ENCODE assay signal across 8 cellular contexts in the genomic region with DNA sequence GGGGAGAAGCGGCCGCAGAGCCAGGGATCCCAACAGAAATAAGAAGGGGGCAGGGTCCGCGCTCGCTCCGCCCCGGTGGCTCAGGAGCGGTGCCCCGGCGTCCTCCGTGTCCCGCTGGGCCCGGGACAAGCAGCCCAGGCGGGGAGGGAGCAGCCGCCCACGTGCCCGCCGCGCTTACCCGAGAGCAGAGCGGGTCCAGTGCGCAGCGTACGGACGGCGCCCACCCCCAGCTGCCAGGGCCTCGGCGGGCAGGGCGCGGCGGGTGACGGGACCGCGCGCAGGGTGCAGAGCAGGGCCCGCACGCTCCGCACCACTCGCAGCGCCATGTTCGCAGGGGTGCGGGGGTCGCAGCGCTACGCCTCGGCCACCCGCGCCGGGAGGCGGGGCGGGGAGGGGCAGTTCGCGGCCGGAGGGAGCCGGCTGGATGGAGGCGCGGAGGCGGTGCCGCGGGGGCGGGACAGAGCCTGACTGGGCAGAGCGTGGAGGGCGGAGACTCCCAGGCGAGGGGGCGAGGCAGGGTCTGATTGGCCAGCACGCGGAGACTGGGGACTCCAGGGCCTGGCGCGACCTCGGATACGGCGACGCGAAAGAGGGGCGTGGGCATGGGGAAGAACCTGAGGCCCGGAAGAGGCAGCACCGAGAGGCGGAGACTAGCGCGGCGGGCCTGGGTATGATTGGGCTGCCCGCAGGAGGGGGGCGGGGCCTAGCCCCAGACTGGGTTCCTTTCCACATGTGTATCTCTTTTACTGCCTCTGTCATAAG. TPM values are rescaled to one million over a fixed set of nuclear protein-coding genes. Genes with fewer than 3 reads are reported as not detected.
DNase-seq lines count a peak whose midpoint lies in the region; ATAC-seq and TF ChIP-seq lines count a peak whose summit lies in the region.

A gene (minus strand): TSS at position 443 of the 762 bp plus-strand sequence. CDS start 117 bp downstream, at position 326.

- H3K27me3 ChIP-seq in SK-N-SH (ENCODE audit: insufficient read depth) = no peaks in the 10 kb centered on the region

- peaks cover 0 to 14% of the 10 kb centered on the region in 2 experiments for H3K36me3 ChIP-seq in SK-N-SH (replicated peaks in 1 of 2; ENCODE audit: control insufficient read depth in 1 of 2, insufficient read depth in 2 of 2, low read length in 1 of 2)

- peak within 1 kb of the TSS; percentile 97 for H2AFZ ChIP-seq in SK-N-SH (ENCODE audit: low read depth)

- peak within 1 kb of the TSS; percentile 83 to 93 for H3K4me3 ChIP-seq in SK-N-SH (ENCODE audit: low read depth in 2 of 2, low read length in 1 of 2)

- TF ChIP-seq EP300 in SK-N-SH (IDR thresholded peaks at IDR 0.05; ENCODE audit: borderline replicate concordance in 1 of 2, low read depth in 1 of 2, low read length in 1 of 2) = no peak

- POLR2A ChIA-PET in SK-N-SH (lab: Yijun Ruan, JAX) = no interaction called here

- TF ChIP-seq RAD21 in SK-N-SH (IDR thresholded peaks at IDR 0.05; ENCODE audit: low read length) = no peak

- DNase-seq in GM04503 (ENCODE audit: low read depth) = peak; percentile 85
- peak; percentile 85 for DNase-seq in NCI-H1048 (lab: John Stamatoyannopoulos, UW)
- DNase-seq in SK-N-SH = peak; percentile 96
- peak; percentile 98 to 99 for DNase-seq in activated naive CD4-positive, alpha-beta T cell treated with anti-CD3 and anti-CD28 coated beads, Interleukin-2, amount 50 U/mL, for 72 hours (ENCODE audit: low spot score in 2 of 2)
- DNase-seq in glomerular endothelial cell (ENCODE audit: extremely low read depth, low read depth, low spot score) = peak; percentile 75
- DNase-seq in occipital lobe (lab: John Stamatoyannopoulos, UW) = peak; percentile 99

- no peaks in the 10 kb centered on the region for H3F3A ChIP-seq in SK-N-SH (replicated peaks; ENCODE audit: insufficient read depth)

- H3K4me2 ChIP-seq in SK-N-SH = peak within 1 kb of the TSS; percentile 95

- H3K4me1 ChIP-seq in SK-N-SH (ENCODE audit: control insufficient read depth in 1 of 2, insufficient read depth in 2 of 2, low read depth in 1 of 2, low read length in 1 of 2) = peaks cover 0 to 4% of the 10 kb centered on the region in 2 experiments; a peak in 1 of 4 replicates

- peak within 1 kb of the TSS; percentile 23 to 66 for H3K27ac Mint-ChIP-seq in activated naive CD4-positive, alpha-beta T cell treated with anti-CD3 and anti-CD28 coated beads, Interleukin-2, amount 50 U/mL, for 72 hours

- peaks cover 4 to 5% of the 10 kb centered on the region in 2 donors for H3K9me3 Mint-ChIP-seq in activated naive CD4-positive, alpha-beta T cell treated with anti-CD3 and anti-CD28 coated beads, Interleukin-2, amount 50 U/mL, for 72 hours

- WGBS in SK-N-SH (ENCODE audit: low lambda C conversion rate) = 0% methylated on average over 21 of the region's 83 CpGs

- no peaks in the 10 kb centered on the region for H3K9me2 ChIP-seq in SK-N-SH

- ATAC-seq in HG02571 (IDR thresholded peaks at IDR 0.05; ENCODE audit: unreplicated experiment) = peak; percentile 98
- ATAC-seq in activated naive CD4-positive, alpha-beta T cell treated with anti-CD3 and anti-CD28 coated beads, Interleukin-2, amount 50 U/mL, for 72 hours = peak; percentile 98

- no peaks in the 10 kb centered on the region for H3K9me3 ChIP-seq in SK-N-SH

- peaks cover 46% of the 10 kb centered on the region for H3K79me2 ChIP-seq in SK-N-SH (ENCODE audit: insufficient read depth)

- no peaks in the 10 kb centered on the region for H4K20me1 ChIP-seq in SK-N-SH (ENCODE audit: insufficient read depth)

- H3K27ac ChIP-seq in SK-N-SH (ENCODE audit: low read depth in 2 of 2, low read length in 1 of 2) (peak within 1 kb of the TSS; percentile 64; a peak in 3 of 4 replicates), temporal lobe (ENCODE audit: low read depth, low read length) (peak within 1 kb of the TSS; percentile 42)

- peak within 1 kb of the TSS; percentile 81 for H3K9ac ChIP-seq in SK-N-SH

- no peaks in the 10 kb centered on the region for H3K36me3 Mint-ChIP-seq in activated naive CD4-positive, alpha-beta T cell treated with anti-CD3 and anti-CD28 coated beads, Interleukin-2, amount 50 U/mL, for 72 hours

- CTCF ChIA-PET in SK-N-SH (lab: Yijun Ruan, JAX) = no interaction called here

- no peak for TF ChIP-seq CTCF in SK-N-SH (IDR thresholded peaks at IDR 0.05)

TF ChIP-seq in SK-N-SH, 30 proteins besides CTCF, POLR2A, EP300 and RAD21:
- TF ChIP-seq, protein P1, sequence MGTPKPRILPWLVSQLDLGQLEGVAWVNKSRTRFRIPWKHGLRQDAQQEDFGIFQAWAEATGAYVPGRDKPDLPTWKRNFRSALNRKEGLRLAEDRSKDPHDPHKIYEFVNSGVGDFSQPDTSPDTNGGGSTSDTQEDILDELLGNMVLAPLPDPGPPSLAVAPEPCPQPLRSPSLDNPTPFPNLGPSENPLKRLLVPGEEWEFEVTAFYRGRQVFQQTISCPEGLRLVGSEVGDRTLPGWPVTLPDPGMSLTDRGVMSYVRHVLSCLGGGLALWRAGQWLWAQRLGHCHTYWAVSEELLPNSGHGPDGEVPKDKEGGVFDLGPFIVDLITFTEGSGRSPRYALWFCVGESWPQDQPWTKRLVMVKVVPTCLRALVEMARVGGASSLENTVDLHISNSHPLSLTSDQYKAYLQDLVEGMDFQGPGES (IDR thresholded peaks at IDR 0.05; ENCODE audit: low read depth, low read length) = peak; percentile 25; the same call in 1 of the 2 replicates
- TF ChIP-seq ELF1 (IDR thresholded peaks at IDR 0.05) (peak; percentile 61; the same call in 1 of the 2 replicates), TAF1 (IDR thresholded peaks at IDR 0.05; ENCODE audit: borderline replicate concordance, low read depth, low read length) (peak; percentile 47; the same call in 1 of the 2 replicates), SIN3A (IDR thresholded peaks at IDR 0.05; ENCODE audit: borderline replicate concordance, low read depth, low read length) (no peak), JUND (IDR thresholded peaks at IDR 0.05) (no peak), RFX5 (IDR thresholded peaks at IDR 0.05; ENCODE audit: low read length) (peak; percentile 68; the same call in 1 of the 2 replicates), CHD2 (IDR thresholded peaks at IDR 0.05; ENCODE audit: low read length, partially characterized antibody) (peak; percentile 46), SMC3 (IDR thresholded peaks at IDR 0.05; ENCODE audit: low read depth, low read length) (no peak), MXI1 (IDR thresholded peaks at IDR 0.05; ENCODE audit: low read depth, low read length) (peak; percentile 90), POLR2AphosphoS5 (IDR thresholded peaks at IDR 0.05; ENCODE audit: low read depth, low read length) (no peak), TCF12 (IDR thresholded peaks at IDR 0.05) (no peak), RXRA (IDR thresholded peaks at IDR 0.05; ENCODE audit: borderline replicate concordance, low read depth) (no peak), GABPA (IDR thresholded peaks at IDR 0.05; ENCODE audit: low read depth) (peak; percentile 56; the same call in 1 of the 2 replicates)
- TF ChIP-seq, protein P2, sequence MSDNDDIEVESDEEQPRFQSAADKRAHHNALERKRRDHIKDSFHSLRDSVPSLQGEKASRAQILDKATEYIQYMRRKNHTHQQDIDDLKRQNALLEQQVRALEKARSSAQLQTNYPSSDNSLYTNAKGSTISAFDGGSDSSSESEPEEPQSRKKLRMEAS (IDR thresholded peaks at IDR 0.05; ENCODE audit: low read depth) = peak; percentile 75
- TF ChIP-seq, protein P3, sequence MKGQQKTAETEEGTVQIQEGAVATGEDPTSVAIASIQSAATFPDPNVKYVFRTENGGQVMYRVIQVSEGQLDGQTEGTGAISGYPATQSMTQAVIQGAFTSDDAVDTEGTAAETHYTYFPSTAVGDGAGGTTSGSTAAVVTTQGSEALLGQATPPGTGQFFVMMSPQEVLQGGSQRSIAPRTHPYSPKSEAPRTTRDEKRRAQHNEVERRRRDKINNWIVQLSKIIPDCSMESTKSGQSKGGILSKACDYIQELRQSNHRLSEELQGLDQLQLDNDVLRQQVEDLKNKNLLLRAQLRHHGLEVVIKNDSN (IDR thresholded peaks at IDR 0.05; ENCODE audit: borderline replicate concordance, low read depth) = peak; percentile 39; the same call in 1 of the 2 replicates
TF ChIP-seq in SK-N-SH: peak in this region for 9.

RNA-seq across cellular contexts. Expression of the gene that starts here (rescaled TPM):
- polyA plus RNA-seq in SK-N-SH (2012; rRNA removed) = 20.7 and 21.6 TPM in 2 replicates
- 36.6 and 54.5 TPM in 2 replicates for polyA plus RNA-seq in SK-N-SH (2012; cell fraction: cytosol; rRNA removed)
- 7.4 and 9.7 TPM in 2 replicates for polyA plus RNA-seq in SK-N-SH (2012; cell fraction: nucleus; rRNA removed)
- 10 to 100 TPM; 14.4 to 18.9 TPM for total RNA-seq in activated naive CD4-positive, alpha-beta T cell treated with anti-CD3 and anti-CD28 coated beads, Interleukin-2, amount 50 U/mL, for 72 hours
- total RNA-seq in glomerular endothelial cell = 17.2 and 23.1 TPM in 2 replicates
- total RNA-seq in occipital lobe = 18.2 TPM
- total RNA-seq in temporal lobe = 25.8 TPM

Comparison
In these comparisons a context has a peak if more than half of its experiments do, and no peak if none do; other contexts are left out.
1. Peak in every context shown above with its lines: DNase-seq, ATAC-seq, H3K4me3 ChIP-seq and H3K27ac ChIP-seq.